In the genomic region with DNA sequence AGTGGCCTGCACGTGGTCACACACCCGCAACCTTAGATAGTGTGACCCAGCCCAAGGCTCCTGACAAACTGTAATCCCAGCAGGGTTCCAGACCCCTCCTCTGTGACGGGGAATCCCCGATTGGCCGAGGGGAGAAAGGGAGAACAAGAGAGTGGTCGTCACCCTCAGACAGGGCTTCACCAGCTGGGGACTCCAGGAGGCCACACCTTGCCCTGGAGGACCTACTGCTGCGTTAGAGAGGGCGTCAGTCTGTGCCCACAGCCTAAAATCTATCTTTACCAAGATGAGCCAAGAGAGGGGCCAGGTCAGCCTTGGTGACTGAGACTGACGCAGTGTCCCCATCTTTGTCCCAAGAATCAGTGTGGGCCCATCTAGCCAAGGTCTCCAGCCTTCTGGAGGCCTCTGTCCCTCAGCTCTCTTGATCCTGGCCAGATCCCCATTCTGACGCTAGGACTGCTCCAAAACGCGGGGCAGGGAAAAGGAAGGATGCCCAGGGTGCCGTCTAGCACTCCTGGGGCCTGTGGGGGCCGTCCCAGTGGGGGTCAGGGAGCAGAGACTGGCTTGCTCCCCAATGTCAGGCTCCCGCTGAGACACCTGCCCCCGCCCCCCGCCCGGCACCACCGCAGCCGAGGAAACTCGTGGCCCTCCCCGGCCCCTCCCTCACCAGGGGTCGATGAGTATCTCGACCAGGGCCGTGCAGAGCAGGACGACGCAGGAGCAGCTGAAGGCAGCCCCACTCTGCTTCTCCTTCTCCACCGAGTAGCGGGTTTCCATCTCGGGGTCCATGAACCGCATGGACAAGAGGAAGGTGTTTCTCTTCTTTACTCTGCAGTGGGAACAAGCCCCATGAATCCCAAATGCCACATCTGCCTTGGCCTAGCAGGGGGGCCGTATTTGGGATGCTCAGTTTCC, we compare ENCODE assay signal across 23 cellular contexts.
"Had no signal": no experiment of that assay in that cellular context is flagged by ENCODE, and none has a peak within 500 bp of the region (broad histone marks: within the 10 kb centered on the region; RNA-seq: fewer than 3 reads in every experiment).

No MANE protein-coding gene starts in this region.

- H3K27ac ChIP-seq: hepatocyte, left ventricle myocardium inferior, right lobe of liver, upper lobe of left lung had no signal

- ATAC-seq: activated naive CD8-positive, alpha-beta T cell treated with anti-CD3 and anti-CD28 coated beads, Interleukin-2, amount 50 U/mL, for 24 hours; natural killer cell; right lobe of liver; T-helper 17 cell had no signal

- H3K4me1 Mint-ChIP-seq: activated naive CD4-positive, alpha-beta T cell treated with anti-CD3 and anti-CD28 coated beads, Interleukin-2, amount 10 ng/mL, durations not matched to agents 7 days and 5 days; activated naive CD8-positive, alpha-beta T cell treated with anti-CD3 and anti-CD28 coated beads, Interleukin-2, amount 50 U/mL, for 24 hours had no signal

- H3K9me3 Mint-ChIP-seq: activated naive CD4-positive, alpha-beta T cell treated with anti-CD3 and anti-CD28 coated beads, Interleukin-2, amount 10 ng/mL, durations not matched to agents 7 days and 5 days; activated naive CD8-positive, alpha-beta T cell treated with anti-CD3 and anti-CD28 coated beads, Interleukin-2, amount 50 U/mL, for 24 hours; dendritic cell treated with granulocyte-macrophage colony-stimulating factor and Interleukin-4, amounts not matched to agents 40 ng/mL and 50 ng/mL, for 4 days; natural killer cell had no signal

- H3K9me3 ChIP-seq: left ventricle myocardium inferior, right lobe of liver, upper lobe of left lung had no signal

- H3K36me3 Mint-ChIP-seq: natural killer cell had no signal

- H3K27ac Mint-ChIP-seq: activated naive CD4-positive, alpha-beta T cell treated with anti-CD3 and anti-CD28 coated beads, Interleukin-2, amount 10 ng/mL, durations not matched to agents 7 days and 5 days; activated naive CD8-positive, alpha-beta T cell treated with anti-CD3 and anti-CD28 coated beads, Interleukin-2, amount 50 U/mL, for 24 hours; dendritic cell treated with granulocyte-macrophage colony-stimulating factor and Interleukin-4, amounts not matched to agents 40 ng/mL and 50 ng/mL, for 4 days; natural killer cell had no signal

- H3K4me3 Mint-ChIP-seq: activated naive CD4-positive, alpha-beta T cell treated with anti-CD3 and anti-CD28 coated beads, Interleukin-2, amount 10 ng/mL, durations not matched to agents 7 days and 5 days; activated naive CD8-positive, alpha-beta T cell treated with anti-CD3 and anti-CD28 coated beads, Interleukin-2, amount 50 U/mL, for 24 hours; dendritic cell treated with granulocyte-macrophage colony-stimulating factor and Interleukin-4, amounts not matched to agents 40 ng/mL and 50 ng/mL, for 4 days; natural killer cell; T-helper 17 cell had no signal

- H3K4me1 ChIP-seq: right lobe of liver, upper lobe of left lung had no signal

- H3K27me3 ChIP-seq: hepatocyte, right lobe of liver, upper lobe of left lung had no signal

- H3K27me3 Mint-ChIP-seq: activated naive CD4-positive, alpha-beta T cell treated with anti-CD3 and anti-CD28 coated beads, Interleukin-2, amount 10 ng/mL, durations not matched to agents 7 days and 5 days; activated naive CD8-positive, alpha-beta T cell treated with anti-CD3 and anti-CD28 coated beads, Interleukin-2, amount 50 U/mL, for 24 hours; dendritic cell treated with granulocyte-macrophage colony-stimulating factor and Interleukin-4, amounts not matched to agents 40 ng/mL and 50 ng/mL, for 4 days; T-helper 17 cell had no signal

- H3K4me3 ChIP-seq: hepatocyte, left ventricle myocardium inferior, right lobe of liver, smooth muscle cell, upper lobe of left lung had no signal

- H3K36me3 ChIP-seq: right lobe of liver had no signal

- DNase-seq: activated CD4-positive, alpha-beta T cell treated with anti-CD3 and anti-CD28 coated beads for 4 hours; activated CD4-positive, alpha-beta T cell treated with anti-CD3 and anti-CD28 coated beads, Interleukin-2, amount 50 U/mL, for 48 hours; activated CD4-positive, CD25-positive, alpha-beta regulatory T cell; activated effector memory CD4-positive, alpha-beta T cell treated with Interleukin-2 at 50 U/mL for 16 hours; activated naive CD4-positive, alpha-beta T cell treated with anti-CD3 and anti-CD28 coated beads, Interleukin-2, amount 10 ng/mL, durations not matched to agents 7 days and 5 days; activated naive CD8-positive, alpha-beta T cell treated with anti-CD3 and anti-CD28 coated beads, Interleukin-2, amount 50 U/mL, for 24 hours; activated T-cell treated with anti-CD3 and anti-CD28 coated beads, Interleukin-2, amount 50 U/mL, for 48 hours; effector memory CD4-positive, alpha-beta T cell; foreskin melanocyte; left ventricle myocardium inferior; mammary epithelial cell; midbrain; natural killer cell; nucleus accumbens; right lobe of liver; stimulated activated CD4-positive, alpha-beta T cell treated with anti-CD3 and anti-CD28 coated beads, Interleukin-2, amount 100 ng/mL, for 48 hours; stimulated activated naive CD4-positive, alpha-beta T cell treated with Interleukin-2 at 50 U/mL for 16 hours; SW 1271; T-helper 17 cell; upper lobe of left lung had no signal
